8 cellular contexts compared by ENCODE assay signal in the genomic region with DNA sequence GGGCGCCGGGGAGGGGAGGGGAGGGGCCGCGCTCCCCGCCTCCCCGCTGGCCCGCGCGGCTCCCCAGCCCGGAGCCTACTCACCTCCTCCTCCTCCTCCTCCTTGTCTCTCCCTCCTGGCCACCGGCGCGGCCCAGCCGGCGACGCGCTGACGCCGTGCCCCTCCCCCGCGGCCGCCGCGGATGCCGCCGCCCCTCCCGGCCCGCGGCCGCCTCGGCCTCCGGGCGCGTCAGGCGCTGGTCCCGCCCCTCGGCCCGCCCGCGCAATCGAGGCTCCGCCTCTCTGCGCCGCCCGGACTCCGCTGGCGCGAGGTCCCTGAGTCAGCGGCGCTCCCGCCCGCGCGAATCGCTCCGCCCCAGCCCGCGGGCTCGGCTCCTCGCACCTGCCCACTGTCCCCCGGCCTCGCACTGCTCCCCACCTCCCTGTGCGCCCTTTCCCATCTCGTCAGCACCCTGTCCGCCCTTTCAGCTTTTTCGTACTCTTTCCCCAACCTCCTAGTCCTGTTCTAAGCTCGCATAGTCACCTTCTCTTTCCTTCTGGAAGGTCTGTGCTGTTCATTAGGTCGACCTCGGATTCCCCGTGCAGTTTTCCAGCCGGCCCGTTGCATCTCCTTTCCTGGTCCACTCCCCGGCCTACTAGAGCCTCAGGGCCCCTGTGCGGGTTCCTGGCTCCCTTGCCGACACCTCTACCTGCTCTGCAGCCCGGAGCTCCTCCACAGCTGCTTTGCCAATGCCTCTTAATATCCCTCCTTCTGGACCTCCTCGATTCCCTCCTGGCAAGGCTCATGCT.
A peak's percentile ranks its signal among the peaks of the same experiment; 100 is the strongest.
DNase-seq lines count a peak whose midpoint lies in the region; ATAC-seq lines count a peak whose summit lies in the region.

No MANE protein-coding gene starts in this region.

- H3K27me3 ChIP-seq in esophagus (ENCODE audit: control insufficient read depth in 1 of 2, insufficient read depth in 2 of 2, low read length in 2 of 2), result no peaks in the 10 kb centered on the region
- no peaks in the 10 kb centered on the region for H3K27me3 ChIP-seq in muscle layer of colon (ENCODE audit: control insufficient read depth in 1 of 2, insufficient read depth in 2 of 2, low read length in 2 of 2)

- DNase-seq in DMS153 treated with DMSO at 0.1 percent for 48 hours (lab: John Stamatoyannopoulos, UW; ENCODE audit: unreplicated experiment) (peak; percentile 92), HuH-7.5 (ENCODE audit: low spot score) (peak; percentile 52), OCI-M1 (lab: John Stamatoyannopoulos, UW) (peak; percentile 96)
- peak; percentile 94 for DNase-seq in activated T-cell treated with anti-CD3 and anti-CD28 coated beads, Interleukin-2, amount 50 U/mL, for 1 hour
- peak; percentile 73 to 78 for DNase-seq in stimulated activated CD8-positive, alpha-beta memory T cell treated with anti-CD3 and anti-CD28 coated beads, Interleukin-7, amount 100 ng/mL, for 1 hour (ENCODE audit: low read depth in 2 of 2)

- peak overlapping the region; percentile 51 for H3K9ac ChIP-seq in muscle layer of colon (ENCODE audit: low read length)

- WGBS in esophagus, 2 donors, result 2% methylated on average over 35 to 75 of the region's 77 CpGs

- peak overlapping the region; percentile 87 to 94 for H3K27ac ChIP-seq in esophagus (ENCODE audit: low read depth in 2 of 2, low read length in 1 of 2)
- H3K27ac ChIP-seq in muscle layer of colon (ENCODE audit: low read depth, low read length), result peak overlapping the region; percentile 76

- H3K4me3 ChIP-seq in esophagus (ENCODE audit: low read depth in 1 of 2, low read length in 2 of 2) (peak overlapping the region; percentile 59 to 95), muscle layer of colon (ENCODE audit: low read depth in 1 of 2, low read length in 2 of 2) (peak overlapping the region; percentile 29 to 64)

- H3K4me1 ChIP-seq in esophagus (ENCODE audit: control insufficient read depth in 2 of 2, insufficient read depth in 2 of 2, low read length in 1 of 2) (no peaks in the 10 kb centered on the region), muscle layer of colon (ENCODE audit: insufficient read depth, low read length) (peaks cover 10% of the 10 kb centered on the region)

- peak; percentile 86 for ATAC-seq in GM21529 (IDR thresholded peaks at IDR 0.05; ENCODE audit: unreplicated experiment)

- H3K36me3 ChIP-seq in esophagus (ENCODE audit: control insufficient read depth in 2 of 2, insufficient read depth in 2 of 2, low read length in 1 of 2), result no peaks in the 10 kb centered on the region
- no peaks in the 10 kb centered on the region for H3K36me3 ChIP-seq in muscle layer of colon (ENCODE audit: insufficient read depth, low read length)

- H3K9me3 ChIP-seq in esophagus (ENCODE audit: control insufficient read depth in 2 of 2, insufficient read depth in 1 of 2, low read depth in 1 of 2, low read length in 1 of 2) (no peaks in the 10 kb centered on the region), muscle layer of colon (ENCODE audit: low read length) (no peaks in the 10 kb centered on the region)

Comparison
In these comparisons a context has a peak if more than half of its experiments do, and no peak if none do; other contexts are left out.
1. Peak in every context shown above with its lines: DNase-seq, ATAC-seq, H3K4me3 ChIP-seq and H3K27ac ChIP-seq.